ENCODE assay signal across 18 cellular contexts in genomic region chr6:165811512-165811911, GRCh38.
"Had no signal": no experiment of that assay in that cellular context is flagged by ENCODE, and none has a peak within 500 bp of the region (broad histone marks: within the 10 kb centered on the region; RNA-seq: fewer than 3 reads in every experiment).

No MANE protein-coding gene starts in this region.

- H3K9me3 ChIP-seq: gastrocnemius medialis, thoracic aorta, transverse colon had no signal

- H3K27me3 ChIP-seq: gastrocnemius medialis had no signal

- H3K4me3 ChIP-seq: esophagus muscularis mucosa, gastrocnemius medialis, hepatocyte, lung, skin epidermis, stomach, thoracic aorta, transverse colon had no signal

- H3K4me2 ChIP-seq: hepatocyte had no signal

- DNase-seq: effector memory CD8-positive, alpha-beta T cell; gastrocnemius medialis; glutamatergic neuron; left colon; left ventricle myocardium superior; mesenchymal stem cell; naive B cell; posterior cingulate gyrus; stimulated activated CD4-positive, alpha-beta T cell treated with anti-CD3 and anti-CD28 coated beads, Interleukin-12 subunit alpha, Interleukin-12 subunit beta, amount 100 ng/mL, for 4 hours; stimulated activated naive CD4-positive, alpha-beta T cell; stomach; substantia nigra; transverse colon had no signal

- H3K4me1 ChIP-seq: esophagus muscularis mucosa, gastrocnemius medialis, stomach, transverse colon had no signal

- H3K36me3 ChIP-seq: esophagus muscularis mucosa, gastrocnemius medialis, stomach, thoracic aorta, transverse colon had no signal
